Comparison of ENCODE assay signal across 9 cellular contexts in the genomic region with DNA sequence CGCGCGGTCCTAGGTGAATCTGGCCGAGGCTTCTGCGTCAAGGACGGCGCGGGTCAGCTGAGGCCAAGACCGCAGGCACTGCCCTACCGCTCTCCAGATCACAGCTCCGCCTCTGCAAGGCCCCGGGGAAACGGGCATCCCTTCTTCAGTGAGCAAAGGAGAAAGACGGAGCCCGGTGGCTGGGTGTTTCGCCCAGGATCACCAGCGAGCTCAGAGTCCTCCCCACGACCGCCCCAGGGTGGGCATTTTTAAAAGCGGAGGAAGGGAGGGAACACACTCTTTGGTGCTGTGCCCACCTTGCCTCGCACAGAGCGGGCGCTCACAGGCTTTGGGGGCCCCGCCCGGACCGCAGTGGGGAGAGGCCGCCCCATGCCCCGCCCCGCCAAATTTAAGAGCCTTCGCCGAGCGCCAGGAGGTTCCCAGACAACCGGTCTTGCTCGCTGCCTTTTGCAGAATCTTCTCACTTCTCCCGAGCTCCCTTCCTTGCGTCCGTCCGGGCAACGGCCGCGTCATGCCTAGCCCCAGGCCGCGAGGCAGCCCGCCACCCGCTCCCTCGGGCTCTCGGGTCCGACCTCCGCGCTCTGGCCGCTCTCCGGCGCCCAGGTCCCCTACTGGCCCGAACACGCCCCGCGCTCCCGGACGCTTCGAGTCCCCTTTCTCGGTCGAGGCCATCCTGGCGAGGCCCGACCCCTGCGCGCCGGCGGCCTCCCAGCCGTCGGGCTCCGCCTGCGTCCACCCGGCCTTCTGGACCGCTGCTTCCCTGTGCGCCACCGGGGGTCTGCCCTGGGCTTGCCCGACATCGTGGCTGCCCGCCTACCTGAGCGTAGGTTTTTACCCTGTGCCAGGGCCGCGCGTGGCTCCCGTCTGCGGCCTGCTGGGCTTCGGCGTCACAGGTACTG. TPM values are rescaled to one million over a fixed set of nuclear protein-coding genes. Genes with fewer than 3 reads are reported as not detected.
DNase-seq lines count a peak whose midpoint lies in the region; ATAC-seq and TF ChIP-seq lines count a peak whose summit lies in the region.
"Had no signal": no experiment of that assay in that cellular context is flagged by ENCODE, and none has a peak within 500 bp of the region (broad histone marks: within the 10 kb centered on the region; RNA-seq: fewer than 3 reads in every experiment).

Gene NOTO (plus strand): TSS at position 419 of the 899 bp plus-strand sequence. CDS start 93 bp downstream, at position 512.

- H3K27ac ChIP-seq in mammary epithelial cell (ENCODE audit: insufficient read depth, low read depth, low read length) (no peak within 1 kb of the TSS), mesenchymal stem cell (ENCODE audit: low read length, poor library complexity, severe bottlenecking) (no peak within 1 kb of the TSS)
- H3K27ac ChIP-seq: KMS-11 had no signal

- no peak for TF ChIP-seq CTCF in mammary epithelial cell (conservative IDR thresholded peaks at IDR 0.05 in 1 of 2, IDR thresholded peaks at IDR 0.05 in 1 of 2; ENCODE audit: extremely low read depth in 1 of 2, insufficient read depth in 1 of 2, low read depth in 1 of 2, low read length in 2 of 2)

- H3K4me3 ChIP-seq in mammary epithelial cell (replicated peaks in 1 of 3; ENCODE audit: insufficient read depth in 1 of 3, low read depth in 2 of 3, low read length in 3 of 3): peak within 1 kb of the TSS; percentile 15 to 27 (median 26)
- peak within 1 kb of the TSS; percentile 38 to 56 for H3K4me3 ChIP-seq in mesenchymal stem cell (ENCODE audit: insufficient read depth in 1 of 2, low read depth in 1 of 2, low read length in 2 of 2)

- no peak within 1 kb of the TSS for H2AK5ac ChIP-seq in mesenchymal stem cell (ENCODE audit: low read length, severe bottlenecking)

- H3K27me3 ChIP-seq in mammary epithelial cell (ENCODE audit: insufficient read depth, low read length): peaks cover 17% of the 10 kb centered on the region
- peaks cover 73 to 82% of the 10 kb centered on the region in 2 experiments for H3K27me3 ChIP-seq in mesenchymal stem cell (ENCODE audit: control insufficient read depth in 1 of 2, insufficient read depth in 1 of 2, low read length in 2 of 2)

- H2BK12ac ChIP-seq in mesenchymal stem cell (ENCODE audit: low read length in 2 of 2): no peak within 1 kb of the TSS

- H3K9me3 ChIP-seq in mammary epithelial cell (replicated peaks; ENCODE audit: insufficient read depth, low read length) (no peaks in the 10 kb centered on the region), mesenchymal stem cell (ENCODE audit: control insufficient read depth, low read length) (no peaks in the 10 kb centered on the region)

- peak; percentile 27 for DNase-seq in stimulated activated CD4-positive, alpha-beta T cell treated with anti-CD3 and anti-CD28 coated beads, Interleukin-15, amount 100 ng/mL, for 24 hours
- no peak for DNase-seq in stimulated activated CD4-positive, alpha-beta T cell treated with anti-CD3 and anti-CD28 coated beads, Interleukin-2, amount 100 ng/mL, for 48 hours
- DNase-seq in mammary epithelial cell (peak; percentile 12), mesenchymal stem cell (peak; percentile 53), T-helper 9 cell (no peak), glomerular visceral epithelial cell (ENCODE audit: extremely low spot score) (no peak)

- peak within 1 kb of the TSS; percentile 75 for H2AFZ ChIP-seq in mammary epithelial cell (ENCODE audit: low read depth, low read length)
- H2AFZ ChIP-seq in mesenchymal stem cell (ENCODE audit: low read depth, low read length): no peak within 1 kb of the TSS

- 8% methylated on average over 20 of the region's 87 CpGs for WGBS in mammary epithelial cell (ENCODE audit: low coverage, missing lambda C conversion rate)
- 3% methylated on average over 81 of the region's 87 CpGs for WGBS in mesenchymal stem cell

- ATAC-seq in GM19467 (IDR thresholded peaks at IDR 0.05; ENCODE audit: unreplicated experiment): no peak
- no peak for ATAC-seq in HG02759 (IDR thresholded peaks at IDR 0.05; ENCODE audit: unreplicated experiment)

- in situ Hi-C loops in mammary epithelial cell (cut with MboI; ENCODE audit: low sequenced_read_pairs in 2 of 2): no loop called here

- H3K4me1 ChIP-seq in mammary epithelial cell (ENCODE audit: insufficient read depth, low read length) (peaks cover 13% of the 10 kb centered on the region), mesenchymal stem cell (ENCODE audit: control insufficient read depth, insufficient read depth, low read depth, low read length) (peaks cover 13% of the 10 kb centered on the region)

- intact Hi-C loops in mammary epithelial cell (cut with micrococcal nuclease): no loop called here

- BruUV-seq in mammary epithelial cell (replicated peaks; lab: Mats Ljungman, UMichigan): no TSS peak

- H2BK15ac ChIP-seq in mesenchymal stem cell (ENCODE audit: low read depth, poor library complexity, severe bottlenecking): no peak within 1 kb of the TSS

- CTCF ChIA-PET in mammary epithelial cell (lab: Charles Lee; ENCODE audit: low non-redundant PET): no interaction called here

- dilution Hi-C loops in mammary epithelial cell (cut with HindIII; ENCODE audit: low sequenced_read_pairs): no loop called here

- peak within 1 kb of the TSS; percentile 57 for H4K8ac ChIP-seq in mesenchymal stem cell (ENCODE audit: low read length)

- no peak within 1 kb of the TSS for H3K4ac ChIP-seq in mesenchymal stem cell (ENCODE audit: low read depth in 1 of 2, low read length in 2 of 2)

- H3K18ac ChIP-seq in mesenchymal stem cell (ENCODE audit: low read depth in 1 of 2, low read length in 2 of 2): no peak within 1 kb of the TSS

- H4K20me1 ChIP-seq in mammary epithelial cell (ENCODE audit: insufficient read depth, low read length): no peaks in the 10 kb centered on the region

- no peak within 1 kb of the TSS for H4K91ac ChIP-seq in mesenchymal stem cell (ENCODE audit: low read length)

- H3K9ac ChIP-seq in mammary epithelial cell (ENCODE audit: insufficient read depth, low read length): no peak within 1 kb of the TSS
- H3K9ac ChIP-seq in mesenchymal stem cell (ENCODE audit: low read length): no peak within 1 kb of the TSS
- H3K9ac ChIP-seq: KMS-11 had no signal

- no peaks in the 10 kb centered on the region for H3K36me3 ChIP-seq in mammary epithelial cell (ENCODE audit: insufficient read depth, low read length)
- no peaks in the 10 kb centered on the region for H3K36me3 ChIP-seq in mesenchymal stem cell (ENCODE audit: control insufficient read depth in 1 of 2, insufficient read depth in 2 of 2, low read depth in 1 of 2, low read length in 2 of 2)

- H2BK120ac ChIP-seq in mesenchymal stem cell (ENCODE audit: low read depth, low read length): no peak within 1 kb of the TSS

- H3K79me1 ChIP-seq in mesenchymal stem cell (replicated peaks; ENCODE audit: low read length, poor library complexity, severe bottlenecking): no peaks in the 10 kb centered on the region

- no peaks in the 10 kb centered on the region for H3K79me2 ChIP-seq in mammary epithelial cell (ENCODE audit: insufficient read depth, low read length)

- no peak within 1 kb of the TSS for H3K14ac ChIP-seq in mesenchymal stem cell (ENCODE audit: low read length in 2 of 2)

- H3K23ac ChIP-seq in mesenchymal stem cell (ENCODE audit: low read length in 2 of 2): peak within 1 kb of the TSS in 1 of 2 experiments; percentile 89

- H2BK5ac ChIP-seq in mesenchymal stem cell (ENCODE audit: low read depth, low read length, poor library complexity, severe bottlenecking): no peak within 1 kb of the TSS

- peak within 1 kb of the TSS; percentile 83 for H3K4me2 ChIP-seq in mammary epithelial cell (ENCODE audit: insufficient read depth, low read depth, low read length)
- H3K4me2 ChIP-seq in mesenchymal stem cell (ENCODE audit: low read length, poor library complexity, severe bottlenecking): peak within 1 kb of the TSS; percentile 47
- H3K4me2 ChIP-seq: KMS-11 had no signal

RNA-seq across cellular contexts. Expression of gene NOTO, which starts in this region (rescaled TPM):
- not detected for total RNA-seq in mammary epithelial cell
- not detected for polyA plus RNA-seq in mammary epithelial cell
- not detected for polyA minus RNA-seq in mammary epithelial cell
- polyA plus RNA-seq in mesenchymal stem cell (2013, experiment 1 of 2): 0.01 TPM
- 0.01 TPM for polyA plus RNA-seq in mesenchymal stem cell (2013, experiment 2 of 2)

Comparison
In these comparisons a context has a peak if more than half of its experiments do, and no peak if none do; other contexts are left out.
1. DNase-seq: peak in stimulated activated CD4-positive, alpha-beta T cell treated with anti-CD3 and anti-CD28 coated beads, Interleukin-15, amount 100 ng/mL, for 24 hours (single experiment) and mesenchymal stem cell (single experiment); none in stimulated activated CD4-positive, alpha-beta T cell treated with anti-CD3 and anti-CD28 coated beads, Interleukin-2, amount 100 ng/mL, for 48 hours (0 of 2), T-helper 9 cell (single experiment) and glomerular visceral epithelial cell (single experiment).
2. Peak in DNase-seq, H3K4me3 ChIP-seq and H3K4me2 ChIP-seq in mammary epithelial cell; RNA of the gene not detected or under 1 TPM.